Comparison of ENCODE assay signal across 11 cellular contexts in genomic region chr10:112915590-112916572, GRCh38. TPM values are rescaled to one million over a fixed set of nuclear protein-coding genes. Genes with fewer than 3 reads are reported as not detected.
DNase-seq lines count a peak whose midpoint lies in the region; ATAC-seq and TF ChIP-seq lines count a peak whose summit lies in the region.
"Had no signal": no experiment of that assay in that cellular context is flagged by ENCODE, and none has a peak within 500 bp of the region (broad histone marks: within the 10 kb centered on the region; RNA-seq: fewer than 3 reads in every experiment).

No MANE protein-coding gene starts in this region.

- no peaks in the 10 kb centered on the region for H3K9me3 ChIP-seq in testis

- peak overlapping the region; percentile 73 for H3K27ac Mint-ChIP-seq in osteocyte (ENCODE audit: unreplicated experiment)
- H3K27ac Mint-ChIP-seq in effector memory CD8-positive, alpha-beta T cell: no peak overlapping the region
- H3K27ac Mint-ChIP-seq: memory B cell had no signal

- H3K4me1 ChIP-seq in testis: no peaks in the 10 kb centered on the region

- H3K27me3 ChIP-seq in testis: no peaks in the 10 kb centered on the region

- H3K36me3 ChIP-seq in testis (ENCODE audit: low read depth, missing control alignments): no peaks in the 10 kb centered on the region

- TF ChIP-seq POLR2A in testis (IDR thresholded peaks at IDR 0.05): no peak

- no peaks in the 10 kb centered on the region for H3K27me3 Mint-ChIP-seq in osteocyte (ENCODE audit: unreplicated experiment)
- peaks cover 7 to 10% of the 10 kb centered on the region in 2 donors for H3K27me3 Mint-ChIP-seq in effector memory CD8-positive, alpha-beta T cell

- DNase-seq in GM04504 (ENCODE audit: low read depth) (peak; percentile 4), LoVo (ENCODE audit: low spot score) (peak; percentile 90), fibroblast of peridontal ligament (ENCODE audit: extremely low read depth) (peak; percentile 59), osteocyte (ENCODE audit: extremely low spot score, unreplicated experiment) (no peak), NCI-H2196 treated with DMSO at 0.1 percent for 48 hours (lab: John Stamatoyannopoulos, UW; ENCODE audit: unreplicated experiment) (no peak), testis (no peak)
- no peak for DNase-seq in effector memory CD8-positive, alpha-beta T cell
- DNase-seq in activated CD8-positive, alpha-beta memory T cell treated with anti-CD3 and anti-CD28 coated beads, Interleukin-2, amount 50 U/mL, for 48 hours: no peak
- DNase-seq: DMS79, Kasumi-1 had no signal

- H3K36me3 Mint-ChIP-seq in osteocyte (ENCODE audit: unreplicated experiment): no peaks in the 10 kb centered on the region
- no peaks in the 10 kb centered on the region for H3K36me3 Mint-ChIP-seq in effector memory CD8-positive, alpha-beta T cell (ENCODE audit: insufficient read depth)

- peaks cover 24% of the 10 kb centered on the region for H3K4me1 Mint-ChIP-seq in osteocyte (ENCODE audit: unreplicated experiment)
- no peaks in the 10 kb centered on the region for H3K4me1 Mint-ChIP-seq in effector memory CD8-positive, alpha-beta T cell (ENCODE audit: low read depth in 2 of 2)
- H3K4me1 Mint-ChIP-seq: memory B cell had no signal

- no peak for ATAC-seq in effector memory CD8-positive, alpha-beta T cell (replicated peaks)

- intact Hi-C loops in testis (cut with DNase I; ENCODE audit: low total_unique reads): no loop called here

- no peak overlapping the region for H3K4me3 Mint-ChIP-seq in osteocyte (ENCODE audit: unreplicated experiment)
- no peak overlapping the region for H3K4me3 Mint-ChIP-seq in effector memory CD8-positive, alpha-beta T cell
- H3K4me3 Mint-ChIP-seq: memory B cell had no signal

- no peak overlapping the region for H3K27ac ChIP-seq in testis

- H3K9me3 Mint-ChIP-seq in osteocyte (ENCODE audit: unreplicated experiment): no peaks in the 10 kb centered on the region
- H3K9me3 Mint-ChIP-seq in effector memory CD8-positive, alpha-beta T cell: no peaks in the 10 kb centered on the region

- TF ChIP-seq CTCF in osteocyte (IDR thresholded peaks at IDR 0.05): no peak
- no peak for TF ChIP-seq CTCF in testis (IDR thresholded peaks at IDR 0.05)

- 78 to 79% methylated on average over 11 of the region's 11 CpGs for WGBS in testis, 2 donors

- no peak overlapping the region for H3K4me3 ChIP-seq in testis

RNA-seq across cellular contexts. Expression of gene TCF7L2, which starts 34.2 kb away (rescaled TPM):
- total RNA-seq in osteocyte (86.9 and 88.2 TPM in 2 replicates), testis (10 to 100 TPM; 23.3 to 25.4 TPM)
- polyA plus RNA-seq in testis (ENCODE audit: insufficient read depth, low read depth, low replicate concordance): 18.5 TPM

Comparison
In these comparisons a context has a peak if more than half of its experiments do, and no peak if none do; other contexts are left out.
1. DNase-seq: peak in GM04504 (single experiment), LoVo (single experiment) and fibroblast of peridontal ligament (single experiment); none in osteocyte (single experiment), effector memory CD8-positive, alpha-beta T cell (0 of 3), activated CD8-positive, alpha-beta memory T cell treated with anti-CD3 and anti-CD28 coated beads, Interleukin-2, amount 50 U/mL, for 48 hours (single experiment), NCI-H2196 treated with DMSO at 0.1 percent for 48 hours (single experiment) and testis (single experiment).